In the genomic region with DNA sequence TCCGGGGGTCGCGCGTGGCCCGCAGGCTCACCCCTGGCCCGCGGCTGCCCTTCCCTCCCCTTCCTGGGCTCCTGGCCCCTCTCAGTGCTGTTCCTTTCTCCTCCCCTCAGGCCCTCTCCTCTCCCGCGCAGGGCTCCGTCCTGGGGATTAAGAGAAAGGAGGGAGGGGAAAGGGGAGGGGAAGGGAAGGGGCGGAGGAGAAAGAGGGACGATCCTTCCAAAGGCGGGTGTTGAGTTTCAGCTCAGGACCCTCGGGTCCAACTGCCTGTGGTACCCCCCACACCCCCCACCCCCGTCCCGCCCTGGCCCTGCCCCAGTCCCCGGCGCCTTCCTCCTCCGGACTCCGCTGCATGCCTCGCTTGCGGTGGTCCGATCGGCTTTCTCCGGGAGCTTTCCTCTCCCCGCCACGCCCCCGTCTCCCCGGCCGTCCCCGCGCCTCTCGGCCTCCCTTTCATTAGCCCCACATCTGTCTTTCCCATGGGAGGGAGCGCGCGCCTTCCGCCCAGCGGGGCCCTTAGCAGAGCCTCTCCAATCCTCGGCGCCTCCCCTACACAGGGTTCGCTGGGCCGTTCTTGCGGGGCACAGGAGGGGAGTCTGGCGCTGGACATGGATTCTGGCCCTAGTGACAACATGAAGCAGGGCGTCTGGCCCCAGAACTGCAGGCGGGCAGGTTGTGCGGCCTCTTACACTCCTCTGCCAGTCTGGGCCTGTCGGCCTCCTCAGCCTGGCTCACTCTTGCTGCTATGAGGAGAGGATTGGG, we compare ENCODE assay signal across 10 cellular contexts. TPM values are rescaled to one million over a fixed set of nuclear protein-coding genes. Genes with fewer than 3 reads are reported as not detected.
A peak's percentile ranks its signal among the peaks of the same experiment; 100 is the strongest.
DNase-seq lines count a peak whose midpoint lies in the region; ATAC-seq and TF ChIP-seq lines count a peak whose summit lies in the region.
"Had no signal": no experiment of that assay in that cellular context is flagged by ENCODE, and none has a peak within 500 bp of the region (broad histone marks: within the 10 kb centered on the region; RNA-seq: fewer than 3 reads in every experiment).

No MANE protein-coding gene starts in this region.

- peaks cover 11% of the 10 kb centered on the region for H3K79me2 ChIP-seq in parathyroid adenoma

- H3K4me2 ChIP-seq in parathyroid adenoma (ENCODE audit: low read length) = no peak overlapping the region

- peak overlapping the region; percentile 93 for H3K9ac ChIP-seq in parathyroid adenoma

- in situ Hi-C loops in GM13977 (cut with MboI; ENCODE audit: low pct_unique_long_range_greater_than_20kb, low sequenced_read_pairs, unreplicated experiment) = no loop called here

- H3K4me1 ChIP-seq in heart right ventricle = peaks cover 0 to 22% (median 5%) of the 10 kb centered on the region in 9 donors
- peaks cover 11% of the 10 kb centered on the region for H3K4me1 ChIP-seq in parathyroid adenoma

- no peaks in the 10 kb centered on the region for H3K9me3 ChIP-seq in heart right ventricle
- H3K9me3 ChIP-seq in parathyroid adenoma (ENCODE audit: control insufficient read depth, low read length) = no peaks in the 10 kb centered on the region

- TF ChIP-seq CTCF in WI38 (IDR thresholded peaks at IDR 0.05; ENCODE audit: low read depth, low read length) (no peak), heart right ventricle (IDR thresholded peaks at IDR 0.05) (no peak), parathyroid adenoma (IDR thresholded peaks at IDR 0.05) (no peak), GM13977 (IDR thresholded peaks at IDR 0.05; ENCODE audit: extremely low read depth, insufficient read depth, missing control alignments) (no peak)

- H3K27me3 ChIP-seq in heart right ventricle = peaks cover 0 to 45% (median 18%) of the 10 kb centered on the region in 7 donors
- H3K27me3 ChIP-seq in parathyroid adenoma (ENCODE audit: control insufficient read depth, insufficient read depth, low read length) = no peaks in the 10 kb centered on the region

- DNase-seq in DMS79 treated with DMSO at 0.1 percent for 48 hours (lab: John Stamatoyannopoulos, UW) (peak; percentile 94), heart right ventricle (peak; percentile 73 to 79), GM13977 (ENCODE audit: low spot score) (no peak)
- no peak for DNase-seq in stimulated activated CD4-positive, alpha-beta T cell treated with anti-CD3 and anti-CD28 coated beads, Interleukin-2, amount 100 ng/mL, for 24 hours

- H3K36me3 ChIP-seq in heart right ventricle (no peaks in the 10 kb centered on the region), parathyroid adenoma (ENCODE audit: control insufficient read depth, insufficient read depth, low read length) (no peaks in the 10 kb centered on the region)

- H3K27ac ChIP-seq in heart right ventricle (peak overlapping the region; percentile 50 to 90 (median 86)), parathyroid adenoma (peak overlapping the region; percentile 98)

- peak; percentile 48 to 81 (median 74) for ATAC-seq in heart right ventricle
- ATAC-seq in HG03135 (IDR thresholded peaks at IDR 0.05; ENCODE audit: unreplicated experiment) = no peak
- ATAC-seq in HG02623 (IDR thresholded peaks at IDR 0.05; ENCODE audit: unreplicated experiment) = no peak
- ATAC-seq: Panc1 had no signal

- WGBS in heart right ventricle, 2 donors = 8 to 14% methylated on average over 45 to 46 of the region's 48 CpGs

- intact Hi-C loops in heart right ventricle (cut with DNase I) = loop anchor here in 2 of 10 donors (5.0 kb wide), 2 partner anchors 39 to 104 kb away; no protein-coding TSS in a partner anchor

- H2AFZ ChIP-seq in parathyroid adenoma = peak overlapping the region; percentile 95

- peak overlapping the region; percentile 61 for H3K4me3 ChIP-seq in WI38 (ENCODE audit: low read depth, low read length)
- H3K4me3 ChIP-seq in heart right ventricle = peak overlapping the region in 9 of 10 donors; percentile 50 to 63 (median 59)
- peak overlapping the region; percentile 11 for H3K4me3 ChIP-seq in parathyroid adenoma (ENCODE audit: low read depth, low read length)

RNA-seq across cellular contexts. Expression of gene EFS, which starts 1.4 kb away (rescaled TPM):
- total RNA-seq in heart right ventricle = 1 to 10 TPM; 1.1 to 3.7 (median 2.2) TPM
- polyA plus RNA-seq in heart right ventricle = 1 to 10 TPM; 3.7 to 6.0 TPM
- total RNA-seq: myocyte had no signal

RNA-seq across cellular contexts. Expression of gene IL25, which starts 6.3 kb away (rescaled TPM):
- under 1 TPM in 1 of 10 donors, not detected in 9; 0.29 TPM for total RNA-seq in heart right ventricle
- not detected for polyA plus RNA-seq in heart right ventricle
- total RNA-seq: myocyte had no signal

RNA-seq across cellular contexts. Expression of gene CMTM5, which starts 10.5 kb away (rescaled TPM):
- under 1 TPM in 3 of 10 donors, not detected in 7; 0.32 to 0.53 (median 0.49) TPM for total RNA-seq in heart right ventricle
- polyA plus RNA-seq in heart right ventricle = 1 to 10 TPM; 2.9 to 5.3 TPM
- total RNA-seq: myocyte had no signal

RNA-seq across cellular contexts. Expression of gene SLC22A17, which starts 13.7 kb away (rescaled TPM):
- total RNA-seq in heart right ventricle = 10 to 100 TPM in 4 of 10 donors, 1 to 10 TPM in 6; 4.8 to 18.9 (median 9.6) TPM
- polyA plus RNA-seq in heart right ventricle = 10 to 100 TPM in 1 of 2 donors, 1 to 10 TPM in 1; 9.9 to 10.6 TPM

RNA-seq across cellular contexts. Expression of gene MYH6, which starts 41.7 kb away (rescaled TPM):
- total RNA-seq in heart right ventricle = 1,000 to 10,000 TPM in 2 of 10 donors, 100 to 1,000 TPM in 6, 10 to 100 TPM in 2; 76.6 to 7,525 (median 125) TPM
- 1,000 to 10,000 TPM; 3,967 to 5,106 TPM for polyA plus RNA-seq in heart right ventricle

Comparison
In these comparisons a context has a peak if more than half of its experiments do, and no peak if none do; other contexts are left out.
1. DNase-seq: peak in DMS79 treated with DMSO at 0.1 percent for 48 hours (single experiment) and heart right ventricle (2 of 2); none in stimulated activated CD4-positive, alpha-beta T cell treated with anti-CD3 and anti-CD28 coated beads, Interleukin-2, amount 100 ng/mL, for 24 hours (0 of 2) and GM13977 (single experiment).
2. H3K4me3 ChIP-seq: peak in every context shown above with its lines; median percentile 61 in WI38; 59 in heart right ventricle; 11 in parathyroid adenoma.
3. ATAC-seq: peak in heart right ventricle (8 of 8); none in HG03135 (single experiment) and HG02623 (single experiment).